Comparison of ENCODE assay signal across 16 cellular contexts in genomic region chr12:104746689-104747088, GRCh38.
"Had no signal": no experiment of that assay in that cellular context is flagged by ENCODE, and none has a peak within 500 bp of the region (broad histone marks: within the 10 kb centered on the region; RNA-seq: fewer than 3 reads in every experiment).

No MANE protein-coding gene starts in this region.

- H3K27ac ChIP-seq: esophagus squamous epithelium, upper lobe of right lung, WERI-Rb-1 had no signal

- H3K36me3 ChIP-seq: esophagus squamous epithelium, heart right ventricle, upper lobe of right lung, WERI-Rb-1 had no signal

- ATAC-seq: heart right ventricle; left ventricle myocardium superior; naive thymus-derived CD8-positive, alpha-beta T cell; sciatic nerve; upper lobe of right lung had no signal

- H3K9me3 ChIP-seq: esophagus squamous epithelium, heart right ventricle, upper lobe of right lung had no signal

- H3K9me3 Mint-ChIP-seq: activated CD4-positive, alpha-beta memory T cell treated with anti-CD3 and anti-CD28 coated beads for 36 hours; memory B cell had no signal

- H3K4me3 ChIP-seq: esophagus squamous epithelium, heart right ventricle, smooth muscle cell, upper lobe of right lung had no signal

- H3K27me3 ChIP-seq: esophagus squamous epithelium, heart right ventricle, upper lobe of right lung had no signal

- FAIRE-seq: astrocyte had no signal

- H3K27me3 Mint-ChIP-seq: activated CD4-positive, alpha-beta memory T cell treated with anti-CD3 and anti-CD28 coated beads for 36 hours; memory B cell; naive thymus-derived CD8-positive, alpha-beta T cell had no signal

- H3K4me3 Mint-ChIP-seq: activated CD4-positive, alpha-beta memory T cell treated with anti-CD3 and anti-CD28 coated beads for 36 hours; memory B cell had no signal

- H3K4me2 ChIP-seq: smooth muscle cell had no signal

- DNase-seq: activated CD4-positive, alpha-beta T cell treated with anti-CD3 and anti-CD28 coated beads for 4 hours; activated effector memory CD4-positive, alpha-beta T cell treated with anti-CD3 and anti-CD28 coated beads, Interleukin-2, amount 50 U/mL, for 16 hours; activated naive CD4-positive, alpha-beta T cell treated with anti-CD3 and anti-CD28 coated beads, Interleukin-2, amount 50 U/mL, for 16 hours; effector memory CD4-positive, alpha-beta T cell; esophagus squamous epithelium; heart right ventricle; left ventricle myocardium superior; naive thymus-derived CD8-positive, alpha-beta T cell; stimulated activated CD4-positive, alpha-beta T cell treated with anti-CD3 and anti-CD28 coated beads, Interleukin-4, amount 100 ng/mL, for 1 hour; upper lobe of right lung; WERI-Rb-1 had no signal

- H3K27ac Mint-ChIP-seq: memory B cell had no signal
